Comparison of ENCODE assay signal across 8 cellular contexts in genomic region chr22:19756288-19757128, GRCh38. TPM values are rescaled to one million over a fixed set of nuclear protein-coding genes. Genes with fewer than 3 reads are reported as not detected.
DNase-seq lines count a peak whose midpoint lies in the region; ATAC-seq and TF ChIP-seq lines count a peak whose summit lies in the region.

No MANE protein-coding gene starts in this region.

- H3K4me3 ChIP-seq in hepatocyte = no peak overlapping the region

- H3K36me3 Mint-ChIP-seq in activated naive CD4-positive, alpha-beta T cell treated with anti-CD3 and anti-CD28 coated beads, Interleukin-2, amount 10 ng/mL, durations not matched to agents 7 days and 5 days = no peaks in the 10 kb centered on the region

- peaks cover 6% of the 10 kb centered on the region for H4K20me1 ChIP-seq in hepatocyte (ENCODE audit: insufficient read depth, poor library complexity, severe bottlenecking)

- no peaks in the 10 kb centered on the region for H3K9me3 Mint-ChIP-seq in activated naive CD4-positive, alpha-beta T cell treated with anti-CD3 and anti-CD28 coated beads, Interleukin-2, amount 10 ng/mL, durations not matched to agents 7 days and 5 days

- CTCF ChIA-PET in activated naive CD4-positive, alpha-beta T cell treated with anti-CD3 and anti-CD28 coated beads, Interleukin-2, amount 10 ng/mL, durations not matched to agents 7 days and 5 days (lab: Charles Lee) = interaction anchor here (0.6 to 6.9 kb wide), 10 partner anchors 9 to 198 kb away, joined by 3 to 46 read pairs (median 4); partner anchors contain the start of gene GP1BB

- peaks cover 10% of the 10 kb centered on the region for H3K4me1 ChIP-seq in hepatocyte (ENCODE audit: insufficient read depth)

- no peak overlapping the region for H3K27ac ChIP-seq in hepatocyte

- H2AFZ ChIP-seq in hepatocyte = no peak overlapping the region

- WGBS in hepatocyte (ENCODE audit: low lambda C conversion rate, missing lambda C conversion rate) = 9% methylated on average over 38 of the region's 76 CpGs

- H3K4me3 Mint-ChIP-seq in activated naive CD4-positive, alpha-beta T cell treated with anti-CD3 and anti-CD28 coated beads, Interleukin-2, amount 10 ng/mL, durations not matched to agents 7 days and 5 days = peak overlapping the region; percentile 60

- H3K79me2 ChIP-seq in hepatocyte = no peaks in the 10 kb centered on the region

- peak overlapping the region; percentile 79 for H3K4me2 ChIP-seq in hepatocyte

- H3K9me2 ChIP-seq in hepatocyte (replicated peaks; ENCODE audit: insufficient read depth) = no peaks in the 10 kb centered on the region

- H3K9me3 ChIP-seq in hepatocyte (ENCODE audit: low read depth) = no peaks in the 10 kb centered on the region

- peak; percentile 10 to 30 for DNase-seq in SHP77 (lab: John Stamatoyannopoulos, UW)
- DNase-seq in SHP77 treated with DMSO at 0.1 percent for 48 hours (lab: John Stamatoyannopoulos, UW) = no peak
- DNase-seq in RPMI7951 (ENCODE audit: low read depth) = peak; percentile 27
- peak; percentile 84 for DNase-seq in activated naive CD4-positive, alpha-beta T cell treated with anti-CD3 and anti-CD28 coated beads, Interleukin-2, amount 10 ng/mL, durations not matched to agents 7 days and 5 days
- DNase-seq in hepatocyte (ENCODE audit: low spot score) = peak; percentile 79
- DNase-seq in stimulated activated CD4-positive, alpha-beta T cell treated with anti-CD3 and anti-CD28 coated beads, Interleukin-4, amount 100 ng/mL, for 48 hours (ENCODE audit: low read depth in 2 of 2) = peak; percentile 51 to 55

- H3K36me3 ChIP-seq in hepatocyte (replicated peaks; ENCODE audit: insufficient read depth, low read depth) = no peaks in the 10 kb centered on the region

- peaks cover 26% of the 10 kb centered on the region for H3K4me1 Mint-ChIP-seq in activated naive CD4-positive, alpha-beta T cell treated with anti-CD3 and anti-CD28 coated beads, Interleukin-2, amount 10 ng/mL, durations not matched to agents 7 days and 5 days

- H3K27ac Mint-ChIP-seq in activated naive CD4-positive, alpha-beta T cell treated with anti-CD3 and anti-CD28 coated beads, Interleukin-2, amount 10 ng/mL, durations not matched to agents 7 days and 5 days = no peak overlapping the region

- H3K27me3 ChIP-seq in hepatocyte = peaks cover 91% of the 10 kb centered on the region

- TF ChIP-seq CTCF in hepatocyte (IDR thresholded peaks at IDR 0.05; ENCODE audit: poor library complexity) = peak; percentile 46

- ATAC-seq in HG02588 (IDR thresholded peaks at IDR 0.05; ENCODE audit: unreplicated experiment) (no peak), HG03571 (IDR thresholded peaks at IDR 0.05; ENCODE audit: unreplicated experiment) (no peak)

- peaks cover 97% of the 10 kb centered on the region for H3K27me3 Mint-ChIP-seq in activated naive CD4-positive, alpha-beta T cell treated with anti-CD3 and anti-CD28 coated beads, Interleukin-2, amount 10 ng/mL, durations not matched to agents 7 days and 5 days

RNA-seq across cellular contexts. Expression of gene TBX1, which starts 4.1 kb away (rescaled TPM):
- not detected in 2 replicates for total RNA-seq in RPMI7951 (2014; rRNA removed; shearing (Covaris generic))
- total RNA-seq in hepatocyte = not detected in 2 replicates
- polyA plus RNA-seq in hepatocyte = 0.07 and 1.1 TPM in 2 replicates

RNA-seq across cellular contexts. Expression of gene GP1BB, which starts 33.2 kb away (rescaled TPM):
- 0.78 TPM in 1 of 2 replicates, not detected in the other for total RNA-seq in RPMI7951 (2014; rRNA removed; shearing (Covaris generic))
- 1.0 and 2.5 TPM in 2 replicates for total RNA-seq in hepatocyte
- 2.4 and 2.8 TPM in 2 replicates for polyA plus RNA-seq in hepatocyte

RNA-seq across cellular contexts. Expression of gene SEPTIN5, which starts 42.2 kb away (rescaled TPM):
- 4.0 and 8.2 TPM in 2 replicates for total RNA-seq in RPMI7951 (2014; rRNA removed; shearing (Covaris generic))
- total RNA-seq in hepatocyte = 4.3 and 10.0 TPM in 2 replicates
- 9.4 and 9.7 TPM in 2 replicates for polyA plus RNA-seq in hepatocyte
